15 cellular contexts compared by ENCODE assay signal in genomic region chr2:142536501-142536900, GRCh38.
A peak's percentile ranks its signal among the peaks of the same experiment; 100 is the strongest.
DNase-seq lines count a peak whose midpoint lies in the region.
"Had no signal": no experiment of that assay in that cellular context is flagged by ENCODE, and none has a peak within 500 bp of the region (broad histone marks: within the 10 kb centered on the region; RNA-seq: fewer than 3 reads in every experiment).

No MANE protein-coding gene starts in this region.

- H3K27ac ChIP-seq in Karpas-422 (ENCODE audit: low read length), result no peak overlapping the region
- H3K27ac ChIP-seq: C4-2B had no signal

- no peak overlapping the region for H3K27ac Mint-ChIP-seq in activated naive CD4-positive, alpha-beta T cell treated with anti-CD3 and anti-CD28 coated beads, Interleukin-2, amount 10 ng/mL, durations not matched to agents 7 days and 5 days
- H3K27ac Mint-ChIP-seq: CD4-positive, alpha-beta T cell; H9; IgD-negative memory B cell had no signal

- no peaks in the 10 kb centered on the region for H3K36me3 Mint-ChIP-seq in activated naive CD4-positive, alpha-beta T cell treated with anti-CD3 and anti-CD28 coated beads, Interleukin-2, amount 10 ng/mL, durations not matched to agents 7 days and 5 days

- H3K9me3 Mint-ChIP-seq in activated naive CD4-positive, alpha-beta T cell treated with anti-CD3 and anti-CD28 coated beads, Interleukin-2, amount 10 ng/mL, durations not matched to agents 7 days and 5 days, result peaks cover under 1% of the 10 kb centered on the region
- H3K9me3 Mint-ChIP-seq: CD4-positive, alpha-beta T cell; H9 had no signal

- no peaks in the 10 kb centered on the region for H3K27me3 Mint-ChIP-seq in activated naive CD4-positive, alpha-beta T cell treated with anti-CD3 and anti-CD28 coated beads, Interleukin-2, amount 10 ng/mL, durations not matched to agents 7 days and 5 days
- H3K27me3 Mint-ChIP-seq: CD4-positive, alpha-beta T cell had no signal

- H3K4me1 Mint-ChIP-seq in activated naive CD4-positive, alpha-beta T cell treated with anti-CD3 and anti-CD28 coated beads, Interleukin-2, amount 10 ng/mL, durations not matched to agents 7 days and 5 days, result no peaks in the 10 kb centered on the region
- H3K4me1 Mint-ChIP-seq: IgD-negative memory B cell had no signal

- no peaks in the 10 kb centered on the region for H3K9me3 ChIP-seq in Karpas-422 (ENCODE audit: low read length)
- H3K9me3 ChIP-seq: Caco-2 had no signal

- no peak overlapping the region for H2AFZ ChIP-seq in Karpas-422 (ENCODE audit: low read length)

- H3K4me3 ChIP-seq in Karpas-422 (ENCODE audit: low read length), result no peak overlapping the region

- H3K79me2 ChIP-seq in Karpas-422 (ENCODE audit: low read length), result no peaks in the 10 kb centered on the region

- peak; percentile 18 for DNase-seq in Caki2 (ENCODE audit: low read depth)
- DNase-seq in astrocyte of the hippocampus (ENCODE audit: low read depth, low spot score), result peak; percentile 45
- peak; percentile 10 for DNase-seq in medulla oblongata (ENCODE audit: extremely low spot score)
- no peak for DNase-seq in Karpas-422
- DNase-seq in activated naive CD4-positive, alpha-beta T cell treated with anti-CD3 and anti-CD28 coated beads, Interleukin-2, amount 10 ng/mL, durations not matched to agents 7 days and 5 days, result no peak
- DNase-seq in SW 1271 (lab: John Stamatoyannopoulos, UW), result no peak
- DNase-seq: ACHN; Caco-2; CD4-positive, alpha-beta T cell; DMS153; DMS79; GDM1; H9 had no signal

- in situ Hi-C loops in Caki2 (cut with HindIII; ENCODE audit: low pct_unique_long_range_greater_than_20kb, low sequenced_read_pairs), result no loop called here

- no peaks in the 10 kb centered on the region for H3K27me3 ChIP-seq in Karpas-422 (ENCODE audit: low read length)

- H4K20me1 ChIP-seq in Karpas-422 (ENCODE audit: insufficient read depth, low read depth, low read length), result no peaks in the 10 kb centered on the region

- no peak overlapping the region for H3K9ac ChIP-seq in Karpas-422 (ENCODE audit: low read length)

- H3K9me2 ChIP-seq in Karpas-422 (replicated peaks; ENCODE audit: insufficient read depth, low read length), result no peaks in the 10 kb centered on the region

- H3K4me2 ChIP-seq in Karpas-422 (ENCODE audit: low read depth, low read length, poor library complexity, severe bottlenecking), result no peak overlapping the region

- no peaks in the 10 kb centered on the region for H3K36me3 ChIP-seq in Karpas-422 (ENCODE audit: insufficient read depth, low read length)

- CTCF ChIA-PET in activated naive CD4-positive, alpha-beta T cell treated with anti-CD3 and anti-CD28 coated beads, Interleukin-2, amount 10 ng/mL, durations not matched to agents 7 days and 5 days (lab: Charles Lee), result no interaction called here

- no peak overlapping the region for H3K4me3 Mint-ChIP-seq in activated naive CD4-positive, alpha-beta T cell treated with anti-CD3 and anti-CD28 coated beads, Interleukin-2, amount 10 ng/mL, durations not matched to agents 7 days and 5 days
- H3K4me3 Mint-ChIP-seq: CD4-positive, alpha-beta T cell; H9; IgD-negative memory B cell had no signal

- H3K4me1 ChIP-seq in Karpas-422 (ENCODE audit: low read length), result no peaks in the 10 kb centered on the region
- H3K4me1 ChIP-seq: Caco-2 had no signal

Comparison
In these comparisons a context has a peak if more than half of its experiments do, and no peak if none do; other contexts are left out.
1. DNase-seq: peak in Caki2 (single experiment), astrocyte of the hippocampus (single experiment) and medulla oblongata (single experiment); none in Karpas-422 (single experiment), activated naive CD4-positive, alpha-beta T cell treated with anti-CD3 and anti-CD28 coated beads, Interleukin-2, amount 10 ng/mL, durations not matched to agents 7 days and 5 days (single experiment) and SW 1271 (0 of 2).